21 cellular contexts compared by ENCODE assay signal in genomic region chr4:147739239-147739823, GRCh38. TPM values are rescaled to one million over a fixed set of nuclear protein-coding genes. Genes with fewer than 3 reads are reported as not detected.
DNase-seq lines count a peak whose midpoint lies in the region; ATAC-seq and TF ChIP-seq lines count a peak whose summit lies in the region.
"Had no signal": no experiment of that assay in that cellular context is flagged by ENCODE, and none has a peak within 500 bp of the region (broad histone marks: within the 10 kb centered on the region; RNA-seq: fewer than 3 reads in every experiment).

No MANE protein-coding gene starts in this region.

- intact Hi-C loops in Right ventricle myocardium inferior (cut with DNase I) (no loop called here), right cardiac atrium (cut with DNase I) (loop anchor here in 1 of 4 donors (10.0 kb wide), 2 partner anchors 85 to 125 kb away; no protein-coding TSS in a partner anchor), stomach (cut with DNase I; ENCODE audit: low total_unique reads) (no loop called here)

- H3K27ac ChIP-seq in right cardiac atrium (ENCODE audit: low read length): no peak overlapping the region
- peak overlapping the region; percentile 39 for H3K27ac ChIP-seq in mesodermal cell (ENCODE audit: low read depth, low read length, severe bottlenecking)
- no peak overlapping the region for H3K27ac ChIP-seq in stomach
- H3K27ac ChIP-seq: 22Rv1, KMS-11, SJCRH30 had no signal

- H3K27me3 ChIP-seq in right cardiac atrium (ENCODE audit: control insufficient read depth, insufficient read depth) (no peaks in the 10 kb centered on the region), stomach (no peaks in the 10 kb centered on the region)
- H3K27me3 ChIP-seq: BE2C, SJCRH30 had no signal

- TF ChIP-seq EP300 in stomach (IDR thresholded peaks at IDR 0.05): no peak

- ATAC-seq in Right ventricle myocardium inferior: peak; percentile 33
- no peak for ATAC-seq in right cardiac atrium
- ATAC-seq in HG03469 (IDR thresholded peaks at IDR 0.05; ENCODE audit: unreplicated experiment): no peak
- no peak for ATAC-seq in HG02678 (IDR thresholded peaks at IDR 0.05; ENCODE audit: unreplicated experiment)

- H3K4me3 ChIP-seq in right cardiac atrium (ENCODE audit: low read length) (no peak overlapping the region), fibroblast of villous mesenchyme (ENCODE audit: low read depth, low read length) (no peak overlapping the region), mesodermal cell (ENCODE audit: extremely low read depth, insufficient read depth, low read length, poor library complexity, severe bottlenecking) (no peak overlapping the region), stomach (no peak overlapping the region)
- H3K4me3 ChIP-seq: HAP-1, SJCRH30 had no signal

- 62% methylated on average over 7 of the region's 7 CpGs for WGBS in right cardiac atrium
- WGBS in mesodermal cell (ENCODE audit: insufficient coverage in 2 of 2), 2 experiments: 65 to 90% methylated on average over 2 to 4 of the region's 7 CpGs
- 79 to 91% (median 85%) methylated on average over 6 to 7 of the region's 7 CpGs for WGBS in stomach, 5 donors

- no peak for TF ChIP-seq POLR2A in stomach (IDR thresholded peaks at IDR 0.05)

- DNase-seq in Right ventricle myocardium inferior (ENCODE audit: missing footprints) (no peak), right cardiac atrium (no peak), fibroblast of villous mesenchyme (ENCODE audit: low read depth) (peak; percentile 27), dermis blood vessel endothelial cell (no peak), stomach (no peak)
- DNase-seq: BE2C; Calu3; CD4-positive, alpha-beta T cell; DMS53; NCI-H1436; NCI-H2029; NCI-H2171 treated with DMSO at 0.1 percent for 48 hours; NCI-H748 treated with DMSO at 0.1 percent for 48 hours; RPMI8226; SJCRH30 had no signal

- TF ChIP-seq CTCF in fibroblast of villous mesenchyme (IDR thresholded peaks at IDR 0.05; ENCODE audit: insufficient read depth, low read depth, low read length) (no peak), stomach (IDR thresholded peaks at IDR 0.05) (no peak)

- no peaks in the 10 kb centered on the region for H3K36me3 ChIP-seq in mesodermal cell (ENCODE audit: control insufficient read depth, insufficient read depth, low read length)
- no peaks in the 10 kb centered on the region for H3K36me3 ChIP-seq in stomach
- H3K36me3 ChIP-seq: BE2C, HAP-1, SJCRH30 had no signal

- H3K4me1 ChIP-seq in right cardiac atrium (ENCODE audit: control insufficient read depth, insufficient read depth, low read length) (peaks cover 9% of the 10 kb centered on the region), mesodermal cell (ENCODE audit: control insufficient read depth, insufficient read depth, low read length, poor library complexity, severe bottlenecking) (peaks cover 43% of the 10 kb centered on the region), stomach (peaks cover 12 to 93% (median 49%) of the 10 kb centered on the region in 4 donors)
- H3K4me1 ChIP-seq: BE2C had no signal

- H3K9me3 ChIP-seq in right cardiac atrium (ENCODE audit: control insufficient read depth, low read length) (no peaks in the 10 kb centered on the region), mesodermal cell (ENCODE audit: control insufficient read depth, low read length) (no peaks in the 10 kb centered on the region), stomach (no peaks in the 10 kb centered on the region)
- H3K9me3 ChIP-seq: BE2C, HAP-1, SJCRH30 had no signal

RNA-seq across cellular contexts. Expression of gene ARHGAP10, which starts 7.4 kb away (rescaled TPM):
- total RNA-seq in Right ventricle myocardium inferior (71.8 TPM), right cardiac atrium (10 to 100 TPM; 43.3 to 54.1 (median 48.7) TPM), fibroblast of villous mesenchyme (41.2 and 41.5 TPM in 2 replicates), dermis blood vessel endothelial cell (12.3 and 14.6 TPM in 2 replicates), stomach (100 to 1,000 TPM in 1 of 5 donors, 10 to 100 TPM in 4; 36.1 to 117 (median 51.9) TPM)
- polyA plus RNA-seq in right cardiac atrium (36.7 TPM), stomach (10 to 100 TPM; 18.1 to 27.2 (median 22.0) TPM)
- 13.1 TPM for polyA plus RNA-seq in mesodermal cell (2013, experiment 1 of 2)
- 16.7 TPM for polyA plus RNA-seq in mesodermal cell (2013, experiment 2 of 2)

RNA-seq across cellular contexts. Expression of gene PRMT9, which starts 55.4 kb away (rescaled TPM):
- total RNA-seq in Right ventricle myocardium inferior (4.2 TPM), right cardiac atrium (1 to 10 TPM; 5.6 to 7.1 (median 6.4) TPM), fibroblast of villous mesenchyme (11.2 and 11.3 TPM in 2 replicates), dermis blood vessel endothelial cell (10.1 and 11.1 TPM in 2 replicates), stomach (10 to 100 TPM in 3 of 5 donors, 1 to 10 TPM in 2; 5.8 to 23.9 (median 15.9) TPM)
- polyA plus RNA-seq in right cardiac atrium (4.9 TPM), stomach (1 to 10 TPM; 2.4 to 3.7 (median 2.4) TPM)
- polyA plus RNA-seq in mesodermal cell (2013, experiment 1 of 2): 7.8 TPM
- polyA plus RNA-seq in mesodermal cell (2013, experiment 2 of 2): 6.7 TPM
